In genomic region chr10:30435499-30436117, GRCh38 we compare ENCODE assay signal across 8 cellular contexts. TPM values are rescaled to one million over a fixed set of nuclear protein-coding genes. Genes with fewer than 3 reads are reported as not detected.
DNase-seq lines count a peak whose midpoint lies in the region; ATAC-seq and TF ChIP-seq lines count a peak whose summit lies in the region.
"Not testable (repeated sequence)": the region's sequence is repeated elsewhere in the genome, so short reads cannot be mapped to it uniquely, and the experiment has no call there.

No MANE protein-coding gene starts in this region.

- in situ Hi-C loops in gastrocnemius medialis (cut with MboI; ENCODE audit: low sequenced_read_pairs in 4 of 4): not testable (repeated sequence)

- not testable (repeated sequence) for TF ChIP-seq CTCF in GM12864 (IDR thresholded peaks at IDR 0.05; ENCODE audit: low read depth, low read length, missing control alignments); choroid plexus epithelial cell (conservative IDR thresholded peaks at IDR 0.05; ENCODE audit: low read depth, low read length); cardiac muscle cell (IDR thresholded peaks at IDR 0.05; ENCODE audit: low read depth, low read length); gastrocnemius medialis (IDR thresholded peaks at IDR 0.05 in 4 of 5, conservative IDR thresholded peaks at IDR 0.05 in 1 of 5); vagina (IDR thresholded peaks at IDR 0.05)

- peak overlapping the region; percentile 98 for H3K27ac ChIP-seq in cardiac muscle cell
- peak overlapping the region; percentile 94 to 98 (median 97) for H3K27ac ChIP-seq in gastrocnemius medialis
- H3K27ac ChIP-seq in vagina: peak overlapping the region; percentile 98

- H3K27ac Mint-ChIP-seq in activated T-helper 1 cell treated with anti-CD3 and anti-CD28 coated beads, Interleukin-12 subunit alpha, Interleukin-12 subunit beta, Interleukin-2, Interleukin-4 antibody, amounts not matched to agents 30 ng/mL and 10 ng/mL and 1 ng/mL, durations not matched to agents 14 hours and 24 hours and 36 hours: peak overlapping the region; percentile 88

- peak overlapping the region; percentile 94 for H3K4me3 Mint-ChIP-seq in activated T-helper 1 cell treated with anti-CD3 and anti-CD28 coated beads, Interleukin-12 subunit alpha, Interleukin-12 subunit beta, Interleukin-2, Interleukin-4 antibody, amounts not matched to agents 30 ng/mL and 10 ng/mL and 1 ng/mL, durations not matched to agents 14 hours and 24 hours and 36 hours

- not testable (repeated sequence) for H3K27me3 ChIP-seq in cardiac muscle cell; mononuclear cell (ENCODE audit: insufficient read depth, low read length); gastrocnemius medialis; vagina

- H3K36me3 ChIP-seq in cardiac muscle cell, vagina: not testable (repeated sequence)
- H3K36me3 ChIP-seq in gastrocnemius medialis: peaks cover 0 to 12% of the 10 kb centered on the region in 2 donors

- peaks cover 48% of the 10 kb centered on the region for H3K36me3 Mint-ChIP-seq in activated T-helper 1 cell treated with anti-CD3 and anti-CD28 coated beads, Interleukin-12 subunit alpha, Interleukin-12 subunit beta, Interleukin-2, Interleukin-4 antibody, amounts not matched to agents 30 ng/mL and 10 ng/mL and 1 ng/mL, durations not matched to agents 14 hours and 24 hours and 36 hours (ENCODE audit: low read depth)

- not testable (repeated sequence) for ATAC-seq in gastrocnemius medialis

- intact Hi-C loops in activated T-helper 1 cell treated with anti-CD3 and anti-CD28 coated beads, Interleukin-12 subunit alpha, Interleukin-12 subunit beta, Interleukin-2, Interleukin-4 antibody, amounts not matched to agents 30 ng/mL and 10 ng/mL and 1 ng/mL, durations not matched to agents 14 hours and 24 hours and 36 hours (cut with micrococcal nuclease): loop anchor here (2.0 to 10.0 kb wide), 5 partner anchors 19 to 1909 kb away; partner anchors contain the start of gene EPC1
- intact Hi-C loops in gastrocnemius medialis (cut with DNase I; ENCODE audit: low total_unique reads): loop anchor here (2.0 to 10.0 kb wide), 4 partner anchors 19 to 431 kb away; partner anchors contain the start of gene MTPAP
- intact Hi-C loops in vagina (cut with DNase I): not testable (repeated sequence)

- not testable (repeated sequence) for TF ChIP-seq POLR2A in gastrocnemius medialis (IDR thresholded peaks at IDR 0.05); vagina (IDR thresholded peaks at IDR 0.05)

- DNase-seq in GM12864 (ENCODE audit: low read depth); activated T-helper 1 cell treated with anti-CD3 and anti-CD28 coated beads, Interleukin-12 subunit alpha, Interleukin-12 subunit beta, Interleukin-2, Interleukin-4 antibody, amounts not matched to agents 30 ng/mL and 10 ng/mL and 1 ng/mL, durations not matched to agents 14 hours and 24 hours and 36 hours (ENCODE audit: low spot score); choroid plexus epithelial cell (ENCODE audit: low read depth); cardiac muscle cell (ENCODE audit: low read depth in 1 of 2, low spot score in 1 of 2); gastrocnemius medialis; vagina (ENCODE audit: extremely low spot score in 2 of 2): not testable (repeated sequence)
- DNase-seq in OCI-M1 (lab: John Stamatoyannopoulos, UW): peak; percentile 42

- H3K9me3 ChIP-seq in cardiac muscle cell (ENCODE audit: low read depth); mononuclear cell (ENCODE audit: low read depth, low read length); gastrocnemius medialis; vagina: not testable (repeated sequence)

- H3K4me3 ChIP-seq in GM12864 (ENCODE audit: low read depth, low read length) (peak overlapping the region; percentile 53), choroid plexus epithelial cell (ENCODE audit: low read depth, low read length) (peak overlapping the region; percentile 95), cardiac muscle cell (peak overlapping the region; percentile 59), mononuclear cell (ENCODE audit: low read length) (peak overlapping the region; percentile 96), gastrocnemius medialis (peak overlapping the region; percentile 85 to 96 (median 90)), vagina (peak overlapping the region; percentile 77 to 92)

- H3K4me1 ChIP-seq in cardiac muscle cell (ENCODE audit: low read depth) (peaks cover 33% of the 10 kb centered on the region), mononuclear cell (ENCODE audit: insufficient read depth, low read length) (peaks cover 74% of the 10 kb centered on the region), gastrocnemius medialis (peaks cover 51 to 67% of the 10 kb centered on the region in 2 donors), vagina (peaks cover 62% of the 10 kb centered on the region)

- not testable (repeated sequence) for H3K9me3 Mint-ChIP-seq in activated T-helper 1 cell treated with anti-CD3 and anti-CD28 coated beads, Interleukin-12 subunit alpha, Interleukin-12 subunit beta, Interleukin-2, Interleukin-4 antibody, amounts not matched to agents 30 ng/mL and 10 ng/mL and 1 ng/mL, durations not matched to agents 14 hours and 24 hours and 36 hours

- H3K27me3 Mint-ChIP-seq in activated T-helper 1 cell treated with anti-CD3 and anti-CD28 coated beads, Interleukin-12 subunit alpha, Interleukin-12 subunit beta, Interleukin-2, Interleukin-4 antibody, amounts not matched to agents 30 ng/mL and 10 ng/mL and 1 ng/mL, durations not matched to agents 14 hours and 24 hours and 36 hours (ENCODE audit: insufficient read depth): not testable (repeated sequence)

- H3K4me1 Mint-ChIP-seq in activated T-helper 1 cell treated with anti-CD3 and anti-CD28 coated beads, Interleukin-12 subunit alpha, Interleukin-12 subunit beta, Interleukin-2, Interleukin-4 antibody, amounts not matched to agents 30 ng/mL and 10 ng/mL and 1 ng/mL, durations not matched to agents 14 hours and 24 hours and 36 hours (ENCODE audit: low read depth): peaks cover 68% of the 10 kb centered on the region

RNA-seq across cellular contexts. Expression of gene MAP3K8, which starts 1.6 kb away (rescaled TPM):
- 34.7 and 37.5 TPM in 2 replicates for total RNA-seq in activated T-helper 1 cell treated with anti-CD3 and anti-CD28 coated beads, Interleukin-12 subunit alpha, Interleukin-12 subunit beta, Interleukin-2, Interleukin-4 antibody, amounts not matched to agents 30 ng/mL and 10 ng/mL and 1 ng/mL, durations not matched to agents 14 hours and 24 hours and 36 hours
- total RNA-seq in cardiac muscle cell: 5.5 and 5.8 TPM in 2 replicates
- 6.7 and 7.8 TPM in 2 replicates for polyA plus RNA-seq in cardiac muscle cell
- 88.9 TPM for total RNA-seq in mononuclear cell
- total RNA-seq in gastrocnemius medialis: 1 to 10 TPM; 3.2 to 5.3 (median 4.2) TPM
- total RNA-seq in vagina: 16.5 TPM
